In the genomic region with DNA sequence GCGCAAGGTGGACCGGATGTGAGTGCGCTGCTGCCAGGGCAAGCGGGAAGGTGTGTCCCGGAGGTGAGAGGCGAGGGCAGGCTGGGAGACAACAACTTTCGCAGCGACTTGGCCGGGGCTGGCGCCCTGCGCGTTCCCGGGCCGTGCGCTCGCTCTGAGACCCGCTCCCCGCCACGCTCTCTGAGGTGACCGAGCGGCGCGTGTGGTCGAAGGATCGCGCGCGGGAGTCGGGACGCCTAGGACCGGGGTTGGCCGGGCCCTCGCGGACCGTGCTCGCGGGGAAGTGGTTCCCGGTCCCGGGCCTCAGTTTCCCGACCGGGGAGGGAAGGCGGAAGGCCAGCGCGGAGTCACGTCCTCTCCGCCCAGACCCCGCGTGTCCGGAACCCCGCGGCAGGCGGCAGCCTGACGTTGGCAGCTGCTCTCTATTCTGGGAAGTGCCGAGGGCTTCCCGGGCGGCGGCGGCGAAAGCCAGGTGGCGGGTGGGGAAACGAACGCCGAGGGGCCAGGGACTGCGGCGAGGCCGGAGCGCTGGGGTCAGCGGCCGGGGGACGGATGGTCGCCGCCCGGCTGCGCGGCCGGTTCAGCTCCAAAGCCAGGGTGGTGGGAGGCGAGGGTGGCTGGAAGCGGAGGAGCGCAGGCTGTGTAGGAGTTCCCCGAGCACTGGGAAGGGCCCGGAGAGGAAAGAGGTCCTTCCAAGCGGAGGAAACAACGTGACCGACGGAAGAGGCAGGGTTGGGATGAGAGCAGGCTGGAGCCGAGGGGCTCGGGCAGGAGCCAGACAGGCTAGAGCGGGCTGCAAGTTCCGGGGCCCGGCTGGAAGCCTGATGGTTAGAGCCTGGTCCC, we compare ENCODE assay signal across 8 cellular contexts. TPM values are rescaled to one million over a fixed set of nuclear protein-coding genes. Genes with fewer than 3 reads are reported as not detected.
DNase-seq lines count a peak whose midpoint lies in the region; ATAC-seq and TF ChIP-seq lines count a peak whose summit lies in the region.

No MANE protein-coding gene starts in this region.

- peak overlapping the region; percentile 21 for H3K9ac ChIP-seq in rectal smooth muscle tissue (ENCODE audit: low read length)

- peaks cover 89% of the 10 kb centered on the region for H3K27me3 Mint-ChIP-seq in activated naive CD4-positive, alpha-beta T cell treated with anti-CD3 and anti-CD28 coated beads, Interleukin-2, amount 10 ng/mL, durations not matched to agents 7 days and 5 days

- CTCF ChIA-PET in HEK293T (lab: Yijun Ruan, JAX) = no interaction called here
- CTCF ChIA-PET in activated naive CD4-positive, alpha-beta T cell treated with anti-CD3 and anti-CD28 coated beads, Interleukin-2, amount 10 ng/mL, durations not matched to agents 7 days and 5 days (lab: Charles Lee) = no interaction called here

- POLR2A ChIA-PET in HEK293T (lab: Yijun Ruan, JAX) = interaction anchor here (1.0 kb wide), 1 partner anchor 112 kb away, joined by 3 read pairs; a partner anchor contains a TSS

- no peaks in the 10 kb centered on the region for H3K36me3 ChIP-seq in rectal smooth muscle tissue (ENCODE audit: control insufficient read depth, insufficient read depth, low read length)

- no peaks in the 10 kb centered on the region for H3K9me3 Mint-ChIP-seq in activated naive CD4-positive, alpha-beta T cell treated with anti-CD3 and anti-CD28 coated beads, Interleukin-2, amount 10 ng/mL, durations not matched to agents 7 days and 5 days

- peaks cover 8% of the 10 kb centered on the region for H3K27me3 ChIP-seq in rectal smooth muscle tissue (ENCODE audit: control insufficient read depth, insufficient read depth, low read length)

- DNase-seq in HEK293T (ENCODE audit: extremely low spot score) (peak; percentile 34), NCI-H510A treated with DMSO at 0.1 percent for 48 hours (lab: John Stamatoyannopoulos, UW) (peak; percentile 32), left cardiac atrium (peak; percentile 52), putamen (ENCODE audit: low spot score) (no peak)
- DNase-seq in activated naive CD4-positive, alpha-beta T cell treated with anti-CD3 and anti-CD28 coated beads, Interleukin-2, amount 10 ng/mL, durations not matched to agents 7 days and 5 days = peak; percentile 72

- H3K4me3 ChIP-seq in GM08714 (ENCODE audit: low read length) (peak overlapping the region; percentile 51; the same call in 1 of the 2 replicates), rectal smooth muscle tissue (ENCODE audit: low read length) (peak overlapping the region; percentile 84)

- peaks cover 3% of the 10 kb centered on the region for H3K4me1 ChIP-seq in rectal smooth muscle tissue (ENCODE audit: control insufficient read depth, insufficient read depth, low read length)

- intact Hi-C loops in left cardiac atrium (cut with DNase I) = loop anchor here in 1 of 2 donors (10.0 kb wide), 1 partner anchor 109 kb away; a partner anchor contains a TSS

- no peak overlapping the region for H3K27ac ChIP-seq in rectal smooth muscle tissue (ENCODE audit: low read depth, low read length)

- peak overlapping the region; percentile 68 for H3K27ac Mint-ChIP-seq in activated naive CD4-positive, alpha-beta T cell treated with anti-CD3 and anti-CD28 coated beads, Interleukin-2, amount 10 ng/mL, durations not matched to agents 7 days and 5 days

- peaks cover 24% of the 10 kb centered on the region for H3K4me1 Mint-ChIP-seq in activated naive CD4-positive, alpha-beta T cell treated with anti-CD3 and anti-CD28 coated beads, Interleukin-2, amount 10 ng/mL, durations not matched to agents 7 days and 5 days

- peak overlapping the region; percentile 83 for H3K4me3 Mint-ChIP-seq in activated naive CD4-positive, alpha-beta T cell treated with anti-CD3 and anti-CD28 coated beads, Interleukin-2, amount 10 ng/mL, durations not matched to agents 7 days and 5 days

- no peaks in the 10 kb centered on the region for H3K36me3 Mint-ChIP-seq in activated naive CD4-positive, alpha-beta T cell treated with anti-CD3 and anti-CD28 coated beads, Interleukin-2, amount 10 ng/mL, durations not matched to agents 7 days and 5 days

- peak; percentile 28 to 64 for ATAC-seq in left cardiac atrium
- no peak for ATAC-seq in GM18870 (IDR thresholded peaks at IDR 0.05; ENCODE audit: unreplicated experiment)

TF ChIP-seq in HEK293T, 16 proteins besides CTCF, POLR2A, EP300 and RAD21:
- TF ChIP-seq SP1 (IDR thresholded peaks at IDR 0.05) = no peak
- peak; percentile 79 for TF ChIP-seq L3MBTL2 (conservative IDR thresholded peaks at IDR 0.05)

RNA-seq across cellular contexts. Expression of a gene that starts 1.0 kb away (rescaled TPM):
- 10 to 100 TPM; 12.8 to 14.2 TPM for total RNA-seq in left cardiac atrium
